ENCODE assay signal across 8 cellular contexts in genomic region chr6:111534366-111534765, GRCh38. TPM values are rescaled to one million over a fixed set of nuclear protein-coding genes. Genes with fewer than 3 reads are reported as not detected.
A peak's percentile ranks its signal among the peaks of the same experiment; 100 is the strongest.
DNase-seq lines count a peak whose midpoint lies in the region; ATAC-seq and TF ChIP-seq lines count a peak whose summit lies in the region.

No MANE protein-coding gene starts in this region.

- 56 to 66% methylated on average over 2 of the region's 2 CpGs for WGBS in thyroid gland, 2 donors
- 84% methylated on average over 2 of the region's 2 CpGs for WGBS in smooth muscle cell (ENCODE audit: low lambda C conversion rate)

- H3K36me3 ChIP-seq in thyroid gland = no peaks in the 10 kb centered on the region
- H3K36me3 ChIP-seq in smooth muscle cell (ENCODE audit: low read depth) = no peaks in the 10 kb centered on the region

- H3K4me3 ChIP-seq in thyroid gland (replicated peaks in 1 of 3) (no peak overlapping the region), smooth muscle cell (no peak overlapping the region)

- peaks cover 2% of the 10 kb centered on the region for H3F3A ChIP-seq in smooth muscle cell (ENCODE audit: low read depth)

- no peaks in the 10 kb centered on the region for H3K27me3 ChIP-seq in thyroid gland
- no peaks in the 10 kb centered on the region for H3K27me3 ChIP-seq in smooth muscle cell (ENCODE audit: low read depth)

- H3K9ac ChIP-seq in smooth muscle cell (ENCODE audit: low read depth) = no peak overlapping the region

- TF ChIP-seq CTCF in thyroid gland (IDR thresholded peaks at IDR 0.05) (no peak), smooth muscle cell (IDR thresholded peaks at IDR 0.05; ENCODE audit: borderline replicate concordance, insufficient read depth, poor library complexity, severe bottlenecking) (no peak)

- H3K4me2 ChIP-seq in smooth muscle cell = no peak overlapping the region

- DNase-seq in NCI-H1436 (lab: John Stamatoyannopoulos, UW) (peak; percentile 6), NCI-H1436 treated with DMSO at 0.1 percent for 48 hours (lab: John Stamatoyannopoulos, UW) (no peak), SHP77 treated with DMSO at 0.1 percent for 48 hours (lab: John Stamatoyannopoulos, UW) (peak; percentile 29), left cardiac atrium (peak; percentile 68), thyroid gland (peak; percentile 74 to 79), smooth muscle cell (lab: John Stamatoyannopoulos, UW; ENCODE audit: unreplicated experiment) (no peak)
- no peak for DNase-seq in activated CD4-positive, alpha-beta T cell treated with anti-CD3 and anti-CD28 coated beads for 4 hours

- H3K27ac ChIP-seq in thyroid gland = no peak overlapping the region
- no peak overlapping the region for H3K27ac ChIP-seq in smooth muscle cell (ENCODE audit: low read depth)

- intact Hi-C loops in left cardiac atrium (cut with DNase I) = no loop called here
- intact Hi-C loops in thyroid gland (cut with DNase I) = no loop called here

- peaks cover 6% of the 10 kb centered on the region for H3K79me2 ChIP-seq in smooth muscle cell (ENCODE audit: low read depth)

- no peak overlapping the region for H2AFZ ChIP-seq in smooth muscle cell (ENCODE audit: low read depth)

- no peak for TF ChIP-seq POLR2A in thyroid gland (IDR thresholded peaks at IDR 0.05)

- H3K4me1 ChIP-seq in thyroid gland (peaks cover 7 to 23% of the 10 kb centered on the region in 2 donors), smooth muscle cell (ENCODE audit: low read depth) (no peaks in the 10 kb centered on the region)

- H3K9me3 ChIP-seq in thyroid gland (no peaks in the 10 kb centered on the region), smooth muscle cell (replicated peaks; ENCODE audit: low read depth) (no peaks in the 10 kb centered on the region)

- ATAC-seq in left cardiac atrium (peak; percentile 57 to 83), GM19023 (IDR thresholded peaks at IDR 0.05; ENCODE audit: unreplicated experiment) (no peak)

- H4K20me1 ChIP-seq in smooth muscle cell (ENCODE audit: low read depth) = peaks cover 17% of the 10 kb centered on the region

RNA-seq across cellular contexts. Expression of gene REV3L, which starts 51.3 kb away (rescaled TPM):
- total RNA-seq in left cardiac atrium (10 to 100 TPM; 14.2 to 24.7 TPM), thyroid gland (10 to 100 TPM; 38.2 to 73.5 (median 60.0) TPM), smooth muscle cell (19.2 and 19.8 TPM in 2 replicates)
- 6.9 and 9.8 TPM in 2 replicates for polyA plus RNA-seq in smooth muscle cell

Comparison
In these comparisons a context has a peak if more than half of its experiments do, and no peak if none do; other contexts are left out.
1. DNase-seq: peak in NCI-H1436 (single experiment), SHP77 treated with DMSO at 0.1 percent for 48 hours (single experiment), left cardiac atrium (single experiment) and thyroid gland (2 of 2); none in NCI-H1436 treated with DMSO at 0.1 percent for 48 hours (single experiment), activated CD4-positive, alpha-beta T cell treated with anti-CD3 and anti-CD28 coated beads for 4 hours (0 of 2) and smooth muscle cell (single experiment).